In genomic region chr2:203830294-203831055, GRCh38 we compare ENCODE assay signal across 18 cellular contexts. TPM values are rescaled to one million over a fixed set of nuclear protein-coding genes. Genes with fewer than 3 reads are reported as not detected.
DNase-seq lines count a peak whose midpoint lies in the region; ATAC-seq and TF ChIP-seq lines count a peak whose summit lies in the region.
"Had no signal": no experiment of that assay in that cellular context is flagged by ENCODE, and none has a peak within 500 bp of the region (broad histone marks: within the 10 kb centered on the region; RNA-seq: fewer than 3 reads in every experiment).

No MANE protein-coding gene starts in this region.

- H4K20me1 ChIP-seq in osteoblast (ENCODE audit: insufficient read depth, low read length), result no peaks in the 10 kb centered on the region

- H2AFZ ChIP-seq in osteoblast (ENCODE audit: low read length), result peak overlapping the region; percentile 56

- peak overlapping the region; percentile 98 for H3K27ac Mint-ChIP-seq in activated T-cell treated with anti-CD3 and anti-CD28 coated beads, Interleukin-2, amount 50 U/mL, for 24 hours
- H3K27ac Mint-ChIP-seq in Caco-2 (ENCODE audit: unreplicated experiment), result no peak overlapping the region

- H3K27me3 ChIP-seq in osteoblast (ENCODE audit: insufficient read depth, low read length) (peaks cover 4% of the 10 kb centered on the region), Caco-2 (replicated peaks; ENCODE audit: control insufficient read depth, insufficient read depth, low read length) (no peaks in the 10 kb centered on the region)
- H3K27me3 ChIP-seq: neutrophil, right lobe of liver, tibial nerve had no signal

- H3K36me3 Mint-ChIP-seq in activated T-cell treated with anti-CD3 and anti-CD28 coated beads, Interleukin-2, amount 50 U/mL, for 24 hours (ENCODE audit: low read depth), result peaks cover 5% of the 10 kb centered on the region
- no peaks in the 10 kb centered on the region for H3K36me3 Mint-ChIP-seq in Caco-2 (ENCODE audit: insufficient read depth, unreplicated experiment)

- peak overlapping the region; percentile 55 for H3K4me3 Mint-ChIP-seq in activated T-cell treated with anti-CD3 and anti-CD28 coated beads, Interleukin-2, amount 50 U/mL, for 24 hours
- no peak overlapping the region for H3K4me3 Mint-ChIP-seq in Caco-2 (ENCODE audit: unreplicated experiment)

- H3K36me3 ChIP-seq in osteoblast (ENCODE audit: insufficient read depth, low read length) (no peaks in the 10 kb centered on the region), Caco-2 (ENCODE audit: control insufficient read depth, insufficient read depth, low read length) (no peaks in the 10 kb centered on the region)
- H3K36me3 ChIP-seq: HAP-1, neutrophil, right lobe of liver, tibial nerve had no signal

- peaks cover 8% of the 10 kb centered on the region for H3K9me3 Mint-ChIP-seq in activated T-cell treated with anti-CD3 and anti-CD28 coated beads, Interleukin-2, amount 50 U/mL, for 24 hours
- H3K9me3 Mint-ChIP-seq in Caco-2 (ENCODE audit: unreplicated experiment), result no peaks in the 10 kb centered on the region

- POLR2A ChIA-PET in Caco-2 (lab: Charles Lee), result interaction anchor here (0.6 kb wide), 1 partner anchor 79 kb away, joined by 3 read pairs; no protein-coding TSS in a partner anchor

- DNase-seq in activated T-cell treated with anti-CD3 and anti-CD28 coated beads for 48 hours (ENCODE audit: low read depth) (peak; percentile 67), osteoblast (ENCODE audit: insufficient read length, low spot score, missing footprints) (no peak), Caco-2 (no peak), SHP77 treated with DMSO at 0.1 percent for 48 hours (lab: John Stamatoyannopoulos, UW) (no peak)
- no peak for DNase-seq in activated T-cell treated with anti-CD3 and anti-CD28 coated beads, Interleukin-2, amount 50 U/mL, for 1 hour
- DNase-seq in activated T-cell treated with anti-CD3 and anti-CD28 coated beads, Interleukin-2, amount 50 U/mL, for 24 hours, result peak; percentile 58
- DNase-seq in stimulated activated CD8-positive, alpha-beta memory T cell treated with anti-CD3 and anti-CD28 coated beads, Interleukin-7, amount 100 ng/mL, for 48 hours (ENCODE audit: extremely low read depth in 1 of 2, low read depth in 1 of 2), result peak; percentile 49 to 77
- DNase-seq: erythroblast, islet precursor cell, mesendoderm, NCI-H2081, right lobe of liver had no signal

- H3K4me3 ChIP-seq in osteoblast (ENCODE audit: insufficient read depth, low read length) (no peak overlapping the region), Caco-2 (ENCODE audit: low read depth, low read length) (no peak overlapping the region)
- H3K4me3 ChIP-seq: GM12878, HAP-1, right lobe of liver, tibial nerve had no signal

- no TSS peak for BruUV-seq in Caco-2 (replicated peaks; lab: Mats Ljungman, UMichigan)

- H3K9me3 ChIP-seq in osteoblast (ENCODE audit: low read depth, low read length) (no peaks in the 10 kb centered on the region), Caco-2 (no peaks in the 10 kb centered on the region)
- H3K9me3 ChIP-seq: HAP-1, neutrophil, right lobe of liver, tibial nerve had no signal

- H3K4me1 ChIP-seq in osteoblast (ENCODE audit: insufficient read depth, low read length), result no peaks in the 10 kb centered on the region
- H3K4me1 ChIP-seq in Caco-2, result no peaks in the 10 kb centered on the region
- H3K4me1 ChIP-seq: HAP-1, right lobe of liver, tibial nerve had no signal

- H3K79me2 ChIP-seq in osteoblast (ENCODE audit: insufficient read depth, low read length), result no peaks in the 10 kb centered on the region

- peaks cover 44% of the 10 kb centered on the region for H3K4me1 Mint-ChIP-seq in activated T-cell treated with anti-CD3 and anti-CD28 coated beads, Interleukin-2, amount 50 U/mL, for 24 hours (ENCODE audit: low read depth)
- H3K4me1 Mint-ChIP-seq in Caco-2 (ENCODE audit: low read depth, unreplicated experiment), result no peaks in the 10 kb centered on the region

- no peak overlapping the region for H3K4me2 ChIP-seq in osteoblast (ENCODE audit: insufficient read depth, low read length)

- CTCF ChIA-PET in Caco-2 (lab: Charles Lee), result no interaction called here

- TF ChIP-seq CTCF in osteoblast (IDR thresholded peaks at IDR 0.05; ENCODE audit: extremely low read depth, low read depth, low read length), result no peak
- no peak for TF ChIP-seq CTCF in Caco-2 (IDR thresholded peaks at IDR 0.05; ENCODE audit: insufficient read depth in 1 of 2, low read depth in 1 of 2, low read length in 1 of 2, severe bottlenecking in 1 of 2, unreplicated experiment in 1 of 2)

- intact Hi-C loops in Caco-2 (cut with micrococcal nuclease; ENCODE audit: unreplicated experiment), result no loop called here

- H3K27ac ChIP-seq in osteoblast (ENCODE audit: low read depth, low read length), result no peak overlapping the region
- H3K27ac ChIP-seq: neutrophil, right lobe of liver, tibial nerve had no signal

- ATAC-seq in GM18907 (IDR thresholded peaks at IDR 0.05; ENCODE audit: unreplicated experiment), result no peak
- ATAC-seq: GM12878, right lobe of liver had no signal

- H3K27me3 Mint-ChIP-seq in activated T-cell treated with anti-CD3 and anti-CD28 coated beads, Interleukin-2, amount 50 U/mL, for 24 hours, result no peaks in the 10 kb centered on the region
- peaks cover 2% of the 10 kb centered on the region for H3K27me3 Mint-ChIP-seq in Caco-2 (ENCODE audit: insufficient read depth, unreplicated experiment)

RNA-seq across cellular contexts. Expression of gene CTLA4, which starts 37.1 kb away (rescaled TPM):
- under 0.01 TPM in 1 of 2 replicates, not detected in the other for total RNA-seq in osteoblast
- total RNA-seq in Caco-2 (2022), result 0.43 TPM in 1 of 2 replicates, not detected in the other
- total RNA-seq: GM12878, right lobe of liver, RPMI7951, tibial nerve had no signal

Comparison
In these comparisons a context has a peak if more than half of its experiments do, and no peak if none do; other contexts are left out.
1. DNase-seq: peak in activated T-cell treated with anti-CD3 and anti-CD28 coated beads for 48 hours (single experiment), activated T-cell treated with anti-CD3 and anti-CD28 coated beads, Interleukin-2, amount 50 U/mL, for 24 hours (single experiment) and stimulated activated CD8-positive, alpha-beta memory T cell treated with anti-CD3 and anti-CD28 coated beads, Interleukin-7, amount 100 ng/mL, for 48 hours (2 of 2); none in activated T-cell treated with anti-CD3 and anti-CD28 coated beads, Interleukin-2, amount 50 U/mL, for 1 hour (single experiment), osteoblast (single experiment), Caco-2 (0 of 2) and SHP77 treated with DMSO at 0.1 percent for 48 hours (single experiment).